In genomic region chr6:13256614-13257013, GRCh38 we compare ENCODE assay signal across 17 cellular contexts.
DNase-seq lines count a peak whose midpoint lies in the region.
"Had no signal": no experiment of that assay in that cellular context is flagged by ENCODE, and none has a peak within 500 bp of the region (broad histone marks: within the 10 kb centered on the region; RNA-seq: fewer than 3 reads in every experiment).

No MANE protein-coding gene starts in this region.

- H3K4me1 ChIP-seq in SJCRH30 = no peaks in the 10 kb centered on the region
- H3K4me1 ChIP-seq: suprapubic skin had no signal

- no peaks in the 10 kb centered on the region for H3K9me3 Mint-ChIP-seq in dendritic cell treated with granulocyte-macrophage colony-stimulating factor and Interleukin-4, amounts not matched to agents 40 ng/mL and 50 ng/mL, for 4 days
- no peaks in the 10 kb centered on the region for H3K9me3 Mint-ChIP-seq in activated CD4-positive, alpha-beta T cell treated with anti-CD3 and anti-CD28 coated beads, Interleukin-2, amount 10 ng/mL, durations not matched to agents 7 days and 5 days

- H3K4me3 ChIP-seq in SJCRH30 = no peak overlapping the region
- H3K4me3 ChIP-seq: cardiac muscle cell, lung, suprapubic skin had no signal

- intact Hi-C loops in dendritic cell treated with granulocyte-macrophage colony-stimulating factor and Interleukin-4, amounts not matched to agents 40 ng/mL and 50 ng/mL, for 4 days (cut with micrococcal nuclease) = loop anchor here (5.0 kb wide), 1 partner anchor 46 kb away; no protein-coding TSS in a partner anchor

- no peaks in the 10 kb centered on the region for H3K36me3 ChIP-seq in SJCRH30
- H3K36me3 ChIP-seq: cardiac muscle cell, suprapubic skin had no signal

- POLR2A ChIA-PET in activated CD4-positive, alpha-beta T cell treated with anti-CD3 and anti-CD28 coated beads, Interleukin-2, amount 10 ng/mL, durations not matched to agents 7 days and 5 days (lab: Charles Lee) = no interaction called here

- H3K27me3 Mint-ChIP-seq in dendritic cell treated with granulocyte-macrophage colony-stimulating factor and Interleukin-4, amounts not matched to agents 40 ng/mL and 50 ng/mL, for 4 days = peaks cover 12% of the 10 kb centered on the region
- no peaks in the 10 kb centered on the region for H3K27me3 Mint-ChIP-seq in activated CD4-positive, alpha-beta T cell treated with anti-CD3 and anti-CD28 coated beads, Interleukin-2, amount 10 ng/mL, durations not matched to agents 7 days and 5 days

- DNase-seq in Ammon's horn (ENCODE audit: low spot score) (peak; percentile 39), MV-4-11 (lab: John Stamatoyannopoulos, UW) (peak; percentile 89), midbrain (lab: John Stamatoyannopoulos, UW) (peak; percentile 7), SJCRH30 (no peak), NCI-H748 (lab: John Stamatoyannopoulos, UW; ENCODE audit: unreplicated experiment) (no peak)
- DNase-seq in stimulated activated CD4-positive, alpha-beta T cell treated with anti-CD3 and anti-CD28 coated beads, Interleukin-2, amount 100 ng/mL, for 48 hours = no peak
- no peak for DNase-seq in activated CD4-positive, alpha-beta T cell treated with anti-CD3 and anti-CD28 coated beads, Interleukin-2, amount 10 ng/mL, durations not matched to agents 7 days and 5 days
- DNase-seq: ACHN; effector CD4-positive, alpha-beta T cell; foreskin melanocyte; NCI-H2081 treated with DMSO at 0.1 percent for 48 hours; NCI-H526; stimulated activated CD4-positive, alpha-beta T cell treated with anti-CD3 and anti-CD28 coated beads, Interleukin-4, amount 100 ng/mL, for 1 hour had no signal

- CTCF ChIA-PET in activated CD4-positive, alpha-beta T cell treated with anti-CD3 and anti-CD28 coated beads, Interleukin-2, amount 10 ng/mL, durations not matched to agents 7 days and 5 days (lab: Charles Lee) = no interaction called here

- no peaks in the 10 kb centered on the region for H3K9me3 ChIP-seq in SJCRH30 (replicated peaks)
- H3K9me3 ChIP-seq: suprapubic skin had no signal

- peaks cover 58% of the 10 kb centered on the region for H3K4me1 Mint-ChIP-seq in dendritic cell treated with granulocyte-macrophage colony-stimulating factor and Interleukin-4, amounts not matched to agents 40 ng/mL and 50 ng/mL, for 4 days (ENCODE audit: low read depth)
- H3K4me1 Mint-ChIP-seq in activated CD4-positive, alpha-beta T cell treated with anti-CD3 and anti-CD28 coated beads, Interleukin-2, amount 10 ng/mL, durations not matched to agents 7 days and 5 days = peaks cover 2% of the 10 kb centered on the region

- no peak overlapping the region for H3K27ac ChIP-seq in SJCRH30
- H3K27ac ChIP-seq: cardiac muscle cell, suprapubic skin had no signal

- H3K36me3 Mint-ChIP-seq in dendritic cell treated with granulocyte-macrophage colony-stimulating factor and Interleukin-4, amounts not matched to agents 40 ng/mL and 50 ng/mL, for 4 days (ENCODE audit: low read depth) = peaks cover 11% of the 10 kb centered on the region
- no peaks in the 10 kb centered on the region for H3K36me3 Mint-ChIP-seq in activated CD4-positive, alpha-beta T cell treated with anti-CD3 and anti-CD28 coated beads, Interleukin-2, amount 10 ng/mL, durations not matched to agents 7 days and 5 days (ENCODE audit: low read depth)

- no peaks in the 10 kb centered on the region for H3K27me3 ChIP-seq in SJCRH30
- H3K27me3 ChIP-seq: cardiac muscle cell, suprapubic skin had no signal

- peak overlapping the region; percentile 39 for H3K27ac Mint-ChIP-seq in dendritic cell treated with granulocyte-macrophage colony-stimulating factor and Interleukin-4, amounts not matched to agents 40 ng/mL and 50 ng/mL, for 4 days
- no peak overlapping the region for H3K27ac Mint-ChIP-seq in activated CD4-positive, alpha-beta T cell treated with anti-CD3 and anti-CD28 coated beads, Interleukin-2, amount 10 ng/mL, durations not matched to agents 7 days and 5 days

- no peak overlapping the region for H3K4me3 Mint-ChIP-seq in dendritic cell treated with granulocyte-macrophage colony-stimulating factor and Interleukin-4, amounts not matched to agents 40 ng/mL and 50 ng/mL, for 4 days
- H3K4me3 Mint-ChIP-seq in activated CD4-positive, alpha-beta T cell treated with anti-CD3 and anti-CD28 coated beads, Interleukin-2, amount 10 ng/mL, durations not matched to agents 7 days and 5 days = no peak overlapping the region

Comparison
In these comparisons a context has a peak if more than half of its experiments do, and no peak if none do; other contexts are left out.
1. DNase-seq: peak in Ammon's horn (single experiment), MV-4-11 (single experiment) and midbrain (single experiment); none in stimulated activated CD4-positive, alpha-beta T cell treated with anti-CD3 and anti-CD28 coated beads, Interleukin-2, amount 100 ng/mL, for 48 hours (0 of 2), SJCRH30 (0 of 2), activated CD4-positive, alpha-beta T cell treated with anti-CD3 and anti-CD28 coated beads, Interleukin-2, amount 10 ng/mL, durations not matched to agents 7 days and 5 days (single experiment) and NCI-H748 (single experiment).